8 cellular contexts compared by ENCODE assay signal in genomic region chr12:88298761-88299242, GRCh38.
DNase-seq lines count a peak whose midpoint lies in the region; ATAC-seq, FAIRE-seq and TF ChIP-seq lines count a peak whose summit lies in the region.

No MANE protein-coding gene starts in this region.

- DNase-seq in GM03348 (ENCODE audit: low spot score) (peak; percentile 23), RCC 7860 (ENCODE audit: low spot score) (peak; percentile 99), keratinocyte (ENCODE audit: low read depth, low spot score) (peak; percentile 36), Kasumi-1 (lab: John Stamatoyannopoulos, UW) (no peak), H7 (no peak), NCI-H1436 treated with DMSO at 0.1 percent for 48 hours (lab: John Stamatoyannopoulos, UW) (no peak)

- H3K27ac ChIP-seq in keratinocyte (ENCODE audit: control insufficient read depth, insufficient read depth, low read length) = peak overlapping the region; percentile 78

- no peaks in the 10 kb centered on the region for H3K9me3 ChIP-seq in keratinocyte (ENCODE audit: control insufficient read depth, low read depth, low read length)

- no peaks in the 10 kb centered on the region for H3K9me1 ChIP-seq in keratinocyte (ENCODE audit: control insufficient read depth, extremely low read depth, insufficient read depth, low read length)

- dilution Hi-C loops in keratinocyte (cut with MboI; ENCODE audit: extremely low pct_ligation_motif_present, low sequenced_read_pairs) = no loop called here

- no peaks in the 10 kb centered on the region for H4K20me1 ChIP-seq in keratinocyte (ENCODE audit: control insufficient read depth, extremely low read depth, insufficient read depth, low read length)

- H3K9ac ChIP-seq in keratinocyte (ENCODE audit: control insufficient read depth, extremely low read depth, insufficient read depth, low read length) = peak overlapping the region; percentile 8

- peaks cover 26% of the 10 kb centered on the region for H3K4me1 ChIP-seq in keratinocyte (ENCODE audit: control insufficient read depth, extremely low read depth, insufficient read depth, low read length)

- H3K27me3 ChIP-seq in keratinocyte (ENCODE audit: control insufficient read depth, extremely low read depth, insufficient read depth, low read length) (no peaks in the 10 kb centered on the region), H7 (ENCODE audit: control insufficient read depth, insufficient read depth, low read length) (no peaks in the 10 kb centered on the region)

- TF ChIP-seq CTCF in keratinocyte (optimal IDR thresholded peaks at IDR 0.05 in 1 of 3, IDR thresholded peaks at IDR 0.05 in 1 of 3, conservative IDR thresholded peaks at IDR 0.05 in 1 of 3; ENCODE audit: extremely low read depth in 1 of 3, insufficient read depth in 2 of 3, low read length in 3 of 3) = no peak

- H3K79me2 ChIP-seq in keratinocyte (ENCODE audit: control insufficient read depth, insufficient read depth, low read length) = no peaks in the 10 kb centered on the region

- FAIRE-seq in RCC 7860 (lab: Jason Lieb, UNC) = peak; percentile 99
- peak; percentile 81 for FAIRE-seq in keratinocyte (lab: Jason Lieb, UNC)

- peak overlapping the region; percentile 43 for H3K4me2 ChIP-seq in keratinocyte (ENCODE audit: control insufficient read depth, extremely low read depth, insufficient read depth, low read depth, low read length)

- ATAC-seq in GM21717 (IDR thresholded peaks at IDR 0.05; ENCODE audit: unreplicated experiment) (peak; percentile 40), GM21825 (IDR thresholded peaks at IDR 0.05; ENCODE audit: unreplicated experiment) (no peak)

- H3K36me3 ChIP-seq in keratinocyte (ENCODE audit: control insufficient read depth in 2 of 2, extremely low read depth in 1 of 2, insufficient read depth in 2 of 2, low read length in 2 of 2) (no peaks in the 10 kb centered on the region), H7 (replicated peaks; ENCODE audit: control insufficient read depth, insufficient read depth, low read length) (no peaks in the 10 kb centered on the region)

- no peak overlapping the region for H2AFZ ChIP-seq in keratinocyte (ENCODE audit: control insufficient read depth, low read length)

- no peak overlapping the region for H3K4me3 ChIP-seq in keratinocyte (ENCODE audit: control insufficient read depth in 2 of 3, extremely low read depth in 1 of 3, insufficient read depth in 2 of 3, low read depth in 1 of 3, low read length in 3 of 3)
- no peak overlapping the region for H3K4me3 ChIP-seq in H7 (ENCODE audit: insufficient read depth, low read depth, low read length)

Comparison
In these comparisons a context has a peak if more than half of its experiments do, and no peak if none do; other contexts are left out.
1. DNase-seq: peak in GM03348 (single experiment), RCC 7860 (single experiment) and keratinocyte (single experiment); none in Kasumi-1 (0 of 2), H7 (single experiment) and NCI-H1436 treated with DMSO at 0.1 percent for 48 hours (single experiment).